ENCODE assay signal across 8 cellular contexts in the genomic region with DNA sequence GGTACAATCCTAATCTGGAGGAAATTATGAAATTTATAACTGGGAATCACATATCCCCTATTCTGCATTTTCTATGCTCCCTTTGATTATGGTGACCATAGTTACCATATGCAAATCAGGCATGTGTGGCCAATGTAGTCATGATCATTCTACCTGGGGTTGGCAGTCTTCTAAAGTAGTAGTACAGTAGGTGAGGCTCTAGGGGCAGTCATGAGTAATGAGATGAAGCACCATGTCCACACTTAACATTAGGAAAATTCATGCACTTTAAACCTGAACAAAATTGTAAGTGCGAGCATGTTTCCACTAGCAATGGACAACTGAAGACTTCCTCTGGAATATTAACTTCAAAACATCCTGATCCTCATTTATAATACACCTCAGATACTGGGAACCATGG.
DNase-seq lines count a peak whose midpoint lies in the region; ATAC-seq and TF ChIP-seq lines count a peak whose summit lies in the region.

No MANE protein-coding gene starts in this region.

- H3K4me1 Mint-ChIP-seq in chondrocyte (ENCODE audit: low read depth), result peaks cover 36% of the 10 kb centered on the region
- no peaks in the 10 kb centered on the region for H3K4me1 Mint-ChIP-seq in natural killer cell treated with Interleukin-12 subunit alpha and Interleukin-12 subunit beta and Interleukin-15 and Interleukin-18, amount 100 ng/mL, for 72 hours (ENCODE audit: low read depth in 2 of 2)

- TF ChIP-seq CTCF in GM13977 (IDR thresholded peaks at IDR 0.05; ENCODE audit: extremely low read depth, insufficient read depth, missing control alignments) (peak; percentile 27), chondrocyte (IDR thresholded peaks at IDR 0.05) (peak; percentile 70), testis (IDR thresholded peaks at IDR 0.05) (peak in 2 of 3 experiments; percentile 23 to 35), spleen (IDR thresholded peaks at IDR 0.05 in 8 of 11, conservative IDR thresholded peaks at IDR 0.05 in 3 of 11) (peak in 2 of 11 experiments; percentile 15 to 19)

- H3K9me3 ChIP-seq in testis, result no peaks in the 10 kb centered on the region
- peaks cover 0 to 4% (median 0%) of the 10 kb centered on the region in 8 donors for H3K9me3 ChIP-seq in spleen

- DNase-seq in GM13977 (ENCODE audit: low spot score) (no peak), KBM-7 (peak; percentile 14), chondrocyte (ENCODE audit: low spot score) (no peak), testis (no peak), spleen (no peak), NCI-H345 treated with DMSO at 0.1 percent for 48 hours (lab: John Stamatoyannopoulos, UW; ENCODE audit: unreplicated experiment) (no peak)
- no peak for DNase-seq in natural killer cell treated with Interleukin-12 subunit alpha and Interleukin-12 subunit beta and Interleukin-15 and Interleukin-18, amount 100 ng/mL, for 72 hours (ENCODE audit: low spot score)

- H3K27ac ChIP-seq in testis (no peak overlapping the region), spleen (no peak overlapping the region)

- H3K4me1 ChIP-seq in testis, result no peaks in the 10 kb centered on the region
- no peaks in the 10 kb centered on the region for H3K4me1 ChIP-seq in spleen

- no peaks in the 10 kb centered on the region for H3K36me3 Mint-ChIP-seq in chondrocyte (ENCODE audit: low read depth)
- no peaks in the 10 kb centered on the region for H3K36me3 Mint-ChIP-seq in natural killer cell treated with Interleukin-12 subunit alpha and Interleukin-12 subunit beta and Interleukin-15 and Interleukin-18, amount 100 ng/mL, for 72 hours

- H3K27me3 Mint-ChIP-seq in chondrocyte (ENCODE audit: low read depth), result no peaks in the 10 kb centered on the region
- H3K27me3 Mint-ChIP-seq in natural killer cell treated with Interleukin-12 subunit alpha and Interleukin-12 subunit beta and Interleukin-15 and Interleukin-18, amount 100 ng/mL, for 72 hours, result no peaks in the 10 kb centered on the region

- H3K36me3 ChIP-seq in testis (ENCODE audit: low read depth, missing control alignments), result no peaks in the 10 kb centered on the region
- no peaks in the 10 kb centered on the region for H3K36me3 ChIP-seq in spleen

- intact Hi-C loops in testis (cut with DNase I; ENCODE audit: low total_unique reads) (no loop called here), spleen (cut with DNase I; ENCODE audit: low total_unique reads) (no loop called here)

- TF ChIP-seq POLR2A in testis (IDR thresholded peaks at IDR 0.05) (no peak), spleen (IDR thresholded peaks at IDR 0.05) (no peak)

- peak; percentile 82 for ATAC-seq in GM21717 (IDR thresholded peaks at IDR 0.05; ENCODE audit: unreplicated experiment)
- ATAC-seq in natural killer cell treated with Interleukin-12 subunit alpha and Interleukin-12 subunit beta and Interleukin-15 and Interleukin-18, amount 100 ng/mL, for 72 hours, result no peak

- WGBS in testis, 2 donors, result 94 to 96% methylated on average over 1 of the region's 1 CpG
- 80 to 95% (median 88%) methylated on average over 1 of the region's 1 CpG for WGBS in spleen, 5 donors

- H3K9me3 Mint-ChIP-seq in chondrocyte (ENCODE audit: low read depth), result peaks cover 6% of the 10 kb centered on the region
- H3K9me3 Mint-ChIP-seq in natural killer cell treated with Interleukin-12 subunit alpha and Interleukin-12 subunit beta and Interleukin-15 and Interleukin-18, amount 100 ng/mL, for 72 hours, result peaks cover 6% of the 10 kb centered on the region

- no peaks in the 10 kb centered on the region for H3K27me3 ChIP-seq in testis
- H3K27me3 ChIP-seq in spleen (replicated peaks in 1 of 7), result no peaks in the 10 kb centered on the region

- H3K4me3 Mint-ChIP-seq in chondrocyte (ENCODE audit: unreplicated experiment), result no peak overlapping the region
- no peak overlapping the region for H3K4me3 Mint-ChIP-seq in natural killer cell treated with Interleukin-12 subunit alpha and Interleukin-12 subunit beta and Interleukin-15 and Interleukin-18, amount 100 ng/mL, for 72 hours

- H3K27ac Mint-ChIP-seq in chondrocyte (ENCODE audit: unreplicated experiment), result no peak overlapping the region
- no peak overlapping the region for H3K27ac Mint-ChIP-seq in natural killer cell treated with Interleukin-12 subunit alpha and Interleukin-12 subunit beta and Interleukin-15 and Interleukin-18, amount 100 ng/mL, for 72 hours

- in situ Hi-C loops in GM13977 (cut with MboI; ENCODE audit: low pct_unique_long_range_greater_than_20kb, low sequenced_read_pairs, unreplicated experiment), result no loop called here
- in situ Hi-C loops in KBM-7 (cut with MboI; ENCODE audit: low pct_unique_long_range_greater_than_20kb, low sequenced_read_pairs), result no loop called here

- H3K4me3 ChIP-seq in testis, result no peak overlapping the region
- no peak overlapping the region for H3K4me3 ChIP-seq in spleen
